Comparison of ENCODE assay signal across 8 cellular contexts in genomic region chr9:72292184-72292787, GRCh38.
DNase-seq lines count a peak whose midpoint lies in the region; ATAC-seq and TF ChIP-seq lines count a peak whose summit lies in the region.

No MANE protein-coding gene starts in this region.

- ATAC-seq in upper lobe of right lung (peak; percentile 63), HG03108 (IDR thresholded peaks at IDR 0.05; ENCODE audit: unreplicated experiment) (no peak), HG03439 (IDR thresholded peaks at IDR 0.05; ENCODE audit: unreplicated experiment) (no peak)

- H3K9me3 ChIP-seq in upper lobe of right lung, result no peaks in the 10 kb centered on the region

- peak; percentile 70 for TF ChIP-seq CTCF in upper lobe of right lung (IDR thresholded peaks at IDR 0.05)

- DNase-seq in NCI-H1105 treated with DMSO at 0.1 percent for 48 hours (lab: John Stamatoyannopoulos, UW), result peak; percentile 28
- no peak for DNase-seq in NCI-H1105 (lab: John Stamatoyannopoulos, UW)
- DNase-seq in LoVo (ENCODE audit: low spot score), result peak; percentile 62
- peak; percentile 69 for DNase-seq in astrocyte of the hippocampus (ENCODE audit: low read depth, low spot score)
- DNase-seq in inferior parietal cortex (ENCODE audit: extremely low spot score), result peak; percentile 76
- DNase-seq in upper lobe of right lung, result no peak

- no peaks in the 10 kb centered on the region for H3K27me3 ChIP-seq in upper lobe of right lung

- peaks cover 8% of the 10 kb centered on the region for H3K4me1 ChIP-seq in upper lobe of right lung

- no peaks in the 10 kb centered on the region for H3K36me3 ChIP-seq in upper lobe of right lung

- H3K4me3 ChIP-seq in upper lobe of right lung, result no peak overlapping the region

- intact Hi-C loops in upper lobe of right lung (cut with DNase I), result loop anchor here (5.0 kb wide), 1 partner anchor 300 kb away; no protein-coding TSS in a partner anchor

- peak overlapping the region; percentile 69 for H3K27ac ChIP-seq in upper lobe of right lung

Comparison
In these comparisons a context has a peak if more than half of its experiments do, and no peak if none do; other contexts are left out.
1. DNase-seq: peak in NCI-H1105 treated with DMSO at 0.1 percent for 48 hours (single experiment), LoVo (single experiment), astrocyte of the hippocampus (single experiment) and inferior parietal cortex (single experiment); none in NCI-H1105 (single experiment) and upper lobe of right lung (single experiment).